Comparison of ENCODE assay signal across 1 cellular context in the genomic region with DNA sequence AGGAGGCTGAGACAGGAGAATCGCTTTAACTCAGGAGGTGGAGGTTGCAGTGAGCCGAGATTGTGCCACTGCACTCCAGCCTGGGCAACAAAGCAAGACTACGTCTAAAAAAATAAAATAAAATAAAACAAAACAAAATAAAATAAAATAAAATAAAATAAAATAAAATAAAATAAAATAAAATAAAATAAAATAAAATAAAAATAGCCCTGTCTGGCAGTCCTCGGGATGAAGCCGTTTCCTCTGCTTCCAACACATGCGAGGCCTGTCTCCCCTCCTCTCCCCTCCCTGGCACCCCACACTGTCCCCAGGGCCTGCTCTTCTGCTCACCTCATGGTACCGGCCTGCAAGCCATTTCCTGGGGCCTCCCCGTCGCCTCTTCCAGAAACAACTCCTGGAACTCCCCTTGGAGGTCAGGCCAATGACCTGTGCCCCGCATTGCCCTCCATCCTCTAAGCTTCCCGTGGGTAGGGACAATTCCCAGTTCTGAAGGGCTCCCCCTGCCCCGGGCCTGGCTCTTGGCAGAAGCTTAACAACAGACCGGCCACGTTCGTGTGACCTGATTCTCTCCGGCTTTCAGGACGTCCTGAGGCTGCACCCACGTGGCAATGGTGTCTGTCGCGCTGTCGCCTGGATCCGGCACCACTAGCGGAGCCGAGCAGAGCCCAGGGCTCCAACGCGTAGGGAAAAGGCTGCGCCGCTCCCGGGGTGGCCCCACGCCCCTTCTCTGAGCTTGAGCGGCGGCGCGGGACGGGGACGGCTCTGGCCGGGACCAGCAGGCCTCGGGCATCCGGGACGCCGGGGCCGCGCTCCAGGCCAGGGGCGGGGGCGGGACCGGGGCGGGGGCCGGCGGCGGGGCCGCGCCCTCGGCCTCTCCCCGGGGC.
TF ChIP-seq lines count a peak whose summit lies in the region.

No MANE protein-coding gene starts in this region.

TF ChIP-seq in K562, 482 proteins besides CTCF, POLR2A, EP300 and RAD21 (continued from another document):
- TF ChIP-seq, protein P1, sequence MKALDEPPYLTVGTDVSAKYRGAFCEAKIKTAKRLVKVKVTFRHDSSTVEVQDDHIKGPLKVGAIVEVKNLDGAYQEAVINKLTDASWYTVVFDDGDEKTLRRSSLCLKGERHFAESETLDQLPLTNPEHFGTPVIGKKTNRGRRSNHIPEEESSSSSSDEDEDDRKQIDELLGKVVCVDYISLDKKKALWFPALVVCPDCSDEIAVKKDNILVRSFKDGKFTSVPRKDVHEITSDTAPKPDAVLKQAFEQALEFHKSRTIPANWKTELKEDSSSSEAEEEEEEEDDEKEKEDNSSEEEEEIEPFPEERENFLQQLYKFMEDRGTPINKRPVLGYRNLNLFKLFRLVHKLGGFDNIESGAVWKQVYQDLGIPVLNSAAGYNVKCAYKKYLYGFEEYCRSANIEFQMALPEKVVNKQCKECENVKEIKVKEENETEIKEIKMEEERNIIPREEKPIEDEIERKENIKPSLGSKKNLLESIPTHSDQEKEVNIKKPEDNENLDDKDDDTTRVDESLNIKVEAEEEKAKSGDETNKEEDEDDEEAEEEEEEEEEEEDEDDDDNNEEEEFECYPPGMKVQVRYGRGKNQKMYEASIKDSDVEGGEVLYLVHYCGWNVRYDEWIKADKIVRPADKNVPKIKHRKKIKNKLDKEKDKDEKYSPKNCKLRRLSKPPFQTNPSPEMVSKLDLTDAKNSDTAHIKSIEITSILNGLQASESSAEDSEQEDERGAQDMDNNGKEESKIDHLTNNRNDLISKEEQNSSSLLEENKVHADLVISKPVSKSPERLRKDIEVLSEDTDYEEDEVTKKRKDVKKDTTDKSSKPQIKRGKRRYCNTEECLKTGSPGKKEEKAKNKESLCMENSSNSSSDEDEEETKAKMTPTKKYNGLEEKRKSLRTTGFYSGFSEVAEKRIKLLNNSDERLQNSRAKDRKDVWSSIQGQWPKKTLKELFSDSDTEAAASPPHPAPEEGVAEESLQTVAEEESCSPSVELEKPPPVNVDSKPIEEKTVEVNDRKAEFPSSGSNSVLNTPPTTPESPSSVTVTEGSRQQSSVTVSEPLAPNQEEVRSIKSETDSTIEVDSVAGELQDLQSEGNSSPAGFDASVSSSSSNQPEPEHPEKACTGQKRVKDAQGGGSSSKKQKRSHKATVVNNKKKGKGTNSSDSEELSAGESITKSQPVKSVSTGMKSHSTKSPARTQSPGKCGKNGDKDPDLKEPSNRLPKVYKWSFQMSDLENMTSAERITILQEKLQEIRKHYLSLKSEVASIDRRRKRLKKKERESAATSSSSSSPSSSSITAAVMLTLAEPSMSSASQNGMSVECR (CRISPR knock-in tag; IDR thresholded peaks at IDR 0.05) = 0 out of 2 replicates have a peak, but pooled peaks have one; percentile 29
- TF ChIP-seq ZNF282 (CRISPR knock-in tag; IDR thresholded peaks at IDR 0.05) (no peak), RFX5 (IDR thresholded peaks at IDR 0.05; ENCODE audit: low read depth, low read length) (no peak), RBM15 (IDR thresholded peaks at IDR 0.05; ENCODE audit: insufficient read depth, low read length) (no peak), SAP30 (IDR thresholded peaks at IDR 0.05; ENCODE audit: borderline replicate concordance, insufficient read depth, low read depth, low read length, poor library complexity, severe bottlenecking) (peak; percentile 74), PPARD (CRISPR knock-in tag; IDR thresholded peaks at IDR 0.05) (no peak), TSC22D4 (tag; IDR thresholded peaks at IDR 0.05) (no peak), KDM4B (IDR thresholded peaks at IDR 0.05; ENCODE audit: borderline replicate concordance in 2 of 2, low read depth in 1 of 2) (no peak), KHSRP (IDR thresholded peaks at IDR 0.05) (no peak), ZEB2 (IDR thresholded peaks at IDR 0.05) (no peak), PHB2 (IDR thresholded peaks at IDR 0.05; ENCODE audit: low read depth) (no peak), TRIM24 (IDR thresholded peaks at IDR 0.05) (no peak), KAT8 (IDR thresholded peaks at IDR 0.05; ENCODE audit: low read depth) (no peak), KLF1 (tag; IDR thresholded peaks at IDR 0.05) (no peak), ZNF77 (CRISPR knock-in tag; IDR thresholded peaks at IDR 0.05) (no peak), ZZZ3 (IDR thresholded peaks at IDR 0.05) (no peak), CREM (IDR thresholded peaks at IDR 0.05; ENCODE audit: low read depth) (no peak), CSDE1 (IDR thresholded peaks at IDR 0.05) (no peak), EHMT2 (IDR thresholded peaks at IDR 0.05) (no peak)
- TF ChIP-seq, protein P2, sequence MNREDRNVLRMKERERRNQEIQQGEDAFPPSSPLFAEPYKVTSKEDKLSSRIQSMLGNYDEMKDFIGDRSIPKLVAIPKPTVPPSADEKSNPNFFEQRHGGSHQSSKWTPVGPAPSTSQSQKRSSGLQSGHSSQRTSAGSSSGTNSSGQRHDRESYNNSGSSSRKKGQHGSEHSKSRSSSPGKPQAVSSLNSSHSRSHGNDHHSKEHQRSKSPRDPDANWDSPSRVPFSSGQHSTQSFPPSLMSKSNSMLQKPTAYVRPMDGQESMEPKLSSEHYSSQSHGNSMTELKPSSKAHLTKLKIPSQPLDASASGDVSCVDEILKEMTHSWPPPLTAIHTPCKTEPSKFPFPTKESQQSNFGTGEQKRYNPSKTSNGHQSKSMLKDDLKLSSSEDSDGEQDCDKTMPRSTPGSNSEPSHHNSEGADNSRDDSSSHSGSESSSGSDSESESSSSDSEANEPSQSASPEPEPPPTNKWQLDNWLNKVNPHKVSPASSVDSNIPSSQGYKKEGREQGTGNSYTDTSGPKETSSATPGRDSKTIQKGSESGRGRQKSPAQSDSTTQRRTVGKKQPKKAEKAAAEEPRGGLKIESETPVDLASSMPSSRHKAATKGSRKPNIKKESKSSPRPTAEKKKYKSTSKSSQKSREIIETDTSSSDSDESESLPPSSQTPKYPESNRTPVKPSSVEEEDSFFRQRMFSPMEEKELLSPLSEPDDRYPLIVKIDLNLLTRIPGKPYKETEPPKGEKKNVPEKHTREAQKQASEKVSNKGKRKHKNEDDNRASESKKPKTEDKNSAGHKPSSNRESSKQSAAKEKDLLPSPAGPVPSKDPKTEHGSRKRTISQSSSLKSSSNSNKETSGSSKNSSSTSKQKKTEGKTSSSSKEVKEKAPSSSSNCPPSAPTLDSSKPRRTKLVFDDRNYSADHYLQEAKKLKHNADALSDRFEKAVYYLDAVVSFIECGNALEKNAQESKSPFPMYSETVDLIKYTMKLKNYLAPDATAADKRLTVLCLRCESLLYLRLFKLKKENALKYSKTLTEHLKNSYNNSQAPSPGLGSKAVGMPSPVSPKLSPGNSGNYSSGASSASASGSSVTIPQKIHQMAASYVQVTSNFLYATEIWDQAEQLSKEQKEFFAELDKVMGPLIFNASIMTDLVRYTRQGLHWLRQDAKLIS (CRISPR knock-in tag; IDR thresholded peaks at IDR 0.05) = 0 out of 2 replicates have a peak, but pooled peaks have one; percentile 61
- TF ChIP-seq, protein P3, sequence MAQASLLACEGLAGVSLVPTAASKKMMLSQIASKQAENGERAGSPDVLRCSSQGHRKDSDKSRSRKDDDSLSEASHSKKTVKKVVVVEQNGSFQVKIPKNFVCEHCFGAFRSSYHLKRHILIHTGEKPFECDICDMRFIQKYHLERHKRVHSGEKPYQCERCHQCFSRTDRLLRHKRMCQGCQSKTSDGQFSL (CRISPR knock-in tag; IDR thresholded peaks at IDR 0.05) = no peak
- TF ChIP-seq, protein P3 (tag; IDR thresholded peaks at IDR 0.05) = no peak
- TF ChIP-seq, protein P4, sequence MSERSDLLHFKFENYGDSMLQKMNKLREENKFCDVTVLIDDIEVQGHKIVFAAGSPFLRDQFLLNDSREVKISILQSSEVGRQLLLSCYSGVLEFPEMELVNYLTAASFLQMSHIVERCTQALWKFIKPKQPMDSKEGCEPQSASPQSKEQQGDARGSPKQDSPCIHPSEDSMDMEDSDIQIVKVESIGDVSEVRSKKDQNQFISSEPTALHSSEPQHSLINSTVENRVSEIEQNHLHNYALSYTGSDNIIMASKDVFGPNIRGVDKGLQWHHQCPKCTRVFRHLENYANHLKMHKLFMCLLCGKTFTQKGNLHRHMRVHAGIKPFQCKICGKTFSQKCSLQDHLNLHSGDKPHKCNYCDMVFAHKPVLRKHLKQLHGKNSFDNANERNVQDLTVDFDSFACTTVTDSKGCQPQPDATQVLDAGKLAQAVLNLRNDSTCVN (CRISPR knock-in tag; IDR thresholded peaks at IDR 0.05) = no peak
- TF ChIP-seq, protein P5, sequence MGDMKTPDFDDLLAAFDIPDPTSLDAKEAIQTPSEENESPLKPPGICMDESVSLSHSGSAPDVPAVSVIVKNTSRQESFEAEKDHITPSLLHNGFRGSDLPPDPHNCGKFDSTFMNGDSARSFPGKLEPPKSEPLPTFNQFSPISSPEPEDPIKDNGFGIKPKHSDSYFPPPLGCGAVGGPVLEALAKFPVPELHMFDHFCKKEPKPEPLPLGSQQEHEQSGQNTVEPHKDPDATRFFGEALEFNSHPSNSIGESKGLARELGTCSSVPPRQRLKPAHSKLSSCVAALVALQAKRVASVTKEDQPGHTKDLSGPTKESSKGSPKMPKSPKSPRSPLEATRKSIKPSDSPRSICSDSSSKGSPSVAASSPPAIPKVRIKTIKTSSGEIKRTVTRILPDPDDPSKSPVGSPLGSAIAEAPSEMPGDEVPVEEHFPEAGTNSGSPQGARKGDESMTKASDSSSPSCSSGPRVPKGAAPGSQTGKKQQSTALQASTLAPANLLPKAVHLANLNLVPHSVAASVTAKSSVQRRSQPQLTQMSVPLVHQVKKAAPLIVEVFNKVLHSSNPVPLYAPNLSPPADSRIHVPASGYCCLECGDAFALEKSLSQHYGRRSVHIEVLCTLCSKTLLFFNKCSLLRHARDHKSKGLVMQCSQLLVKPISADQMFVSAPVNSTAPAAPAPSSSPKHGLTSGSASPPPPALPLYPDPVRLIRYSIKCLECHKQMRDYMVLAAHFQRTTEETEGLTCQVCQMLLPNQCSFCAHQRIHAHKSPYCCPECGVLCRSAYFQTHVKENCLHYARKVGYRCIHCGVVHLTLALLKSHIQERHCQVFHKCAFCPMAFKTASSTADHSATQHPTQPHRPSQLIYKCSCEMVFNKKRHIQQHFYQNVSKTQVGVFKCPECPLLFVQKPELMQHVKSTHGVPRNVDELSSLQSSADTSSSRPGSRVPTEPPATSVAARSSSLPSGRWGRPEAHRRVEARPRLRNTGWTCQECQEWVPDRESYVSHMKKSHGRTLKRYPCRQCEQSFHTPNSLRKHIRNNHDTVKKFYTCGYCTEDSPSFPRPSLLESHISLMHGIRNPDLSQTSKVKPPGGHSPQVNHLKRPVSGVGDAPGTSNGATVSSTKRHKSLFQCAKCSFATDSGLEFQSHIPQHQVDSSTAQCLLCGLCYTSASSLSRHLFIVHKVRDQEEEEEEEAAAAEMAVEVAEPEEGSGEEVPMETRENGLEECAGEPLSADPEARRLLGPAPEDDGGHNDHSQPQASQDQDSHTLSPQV (IDR thresholded peaks at IDR 0.05) = peak; percentile 75; the same call in 1 of the 2 replicates
